In genomic region chr5:254322-254721, GRCh38 we compare ENCODE assay signal across 7 cellular contexts. TPM values are rescaled to one million over a fixed set of nuclear protein-coding genes. Genes with fewer than 3 reads are reported as not detected.
DNase-seq lines count a peak whose midpoint lies in the region; ATAC-seq, FAIRE-seq and TF ChIP-seq lines count a peak whose summit lies in the region.
"Not testable (repeated sequence)": the region's sequence is repeated elsewhere in the genome, so short reads cannot be mapped to it uniquely, and the experiment has no call there.

No MANE protein-coding gene starts in this region.

- H3K27ac ChIP-seq in Peyer's patch (peak overlapping the region in 3 of 4 donors; percentile 12 to 88 (median 58)), small intestine (ENCODE audit: low read depth in 1 of 2, low read length in 1 of 2) (peak overlapping the region; percentile 72 to 84)
- not testable (repeated sequence) for H3K27ac ChIP-seq in right cardiac atrium (ENCODE audit: low read length); aorta (ENCODE audit: low read depth in 1 of 2, low read length in 2 of 2)

- not testable (repeated sequence) for H3K4me3 ChIP-seq in Peyer's patch; right cardiac atrium (ENCODE audit: low read length); small intestine (ENCODE audit: low read depth in 1 of 2, low read length in 2 of 2); aorta (ENCODE audit: low read length in 2 of 2)

- H3K36me3 ChIP-seq in Peyer's patch, result peaks cover 0 to 60% (median 0%) of the 10 kb centered on the region in 3 donors
- H3K36me3 ChIP-seq in small intestine (ENCODE audit: control insufficient read depth in 2 of 2, insufficient read depth in 2 of 2, low read length in 2 of 2); aorta (ENCODE audit: control insufficient read depth in 1 of 2, insufficient read depth in 2 of 2, low read length in 1 of 2): not testable (repeated sequence)

- H3K27me3 ChIP-seq in Peyer's patch; right cardiac atrium (ENCODE audit: control insufficient read depth, insufficient read depth); small intestine (ENCODE audit: control insufficient read depth in 2 of 2, insufficient read depth in 2 of 2, low read length in 2 of 2); aorta (ENCODE audit: control insufficient read depth in 1 of 2, insufficient read depth in 2 of 2, low read length in 1 of 2): not testable (repeated sequence)

- not testable (repeated sequence) for H3K4me1 ChIP-seq in Peyer's patch; right cardiac atrium (ENCODE audit: control insufficient read depth, insufficient read depth, low read length); small intestine (ENCODE audit: control insufficient read depth in 2 of 2, insufficient read depth in 1 of 2, low read depth in 1 of 2, low read length in 1 of 2); aorta (ENCODE audit: control insufficient read depth in 1 of 2, insufficient read depth in 2 of 2, low read length in 2 of 2)

- H3K9me3 ChIP-seq in Peyer's patch; right cardiac atrium (ENCODE audit: control insufficient read depth, low read length); small intestine (ENCODE audit: control insufficient read depth, low read depth); aorta (ENCODE audit: control insufficient read depth, low read length): not testable (repeated sequence)

- intact Hi-C loops in right cardiac atrium (cut with DNase I); left colon (cut with DNase I, micrococcal nuclease); aorta (cut with DNase I): not testable (repeated sequence)

- DNase-seq in Peyer's patch; activated T-cell treated with anti-CD3 and anti-CD28 coated beads, Interleukin-2, amount 50 U/mL, for 24 hours; chondrocyte (ENCODE audit: low spot score); right cardiac atrium; left colon; small intestine; aorta: not testable (repeated sequence)

- not testable (repeated sequence) for H3K4me3 Mint-ChIP-seq in activated T-cell treated with anti-CD3 and anti-CD28 coated beads, Interleukin-2, amount 50 U/mL, for 24 hours; chondrocyte (ENCODE audit: unreplicated experiment)

- 96% methylated on average over 13 of the region's 15 CpGs for WGBS in right cardiac atrium
- WGBS in small intestine, 3 donors, result 85 to 95% (median 89%) methylated on average over 9 to 13 of the region's 15 CpGs
- WGBS in aorta, 2 donors, result 94% methylated on average over 11 to 14 of the region's 15 CpGs

- H3K4me1 Mint-ChIP-seq in activated T-cell treated with anti-CD3 and anti-CD28 coated beads, Interleukin-2, amount 50 U/mL, for 24 hours (ENCODE audit: low read depth); chondrocyte (ENCODE audit: low read depth): not testable (repeated sequence)

- not testable (repeated sequence) for H3K9me3 Mint-ChIP-seq in activated T-cell treated with anti-CD3 and anti-CD28 coated beads, Interleukin-2, amount 50 U/mL, for 24 hours; chondrocyte (ENCODE audit: low read depth)

- H3K27ac Mint-ChIP-seq in activated T-cell treated with anti-CD3 and anti-CD28 coated beads, Interleukin-2, amount 50 U/mL, for 24 hours, result peak overlapping the region; percentile 37
- peak overlapping the region; percentile 24 for H3K27ac Mint-ChIP-seq in chondrocyte (ENCODE audit: unreplicated experiment)

- H3K36me3 Mint-ChIP-seq in activated T-cell treated with anti-CD3 and anti-CD28 coated beads, Interleukin-2, amount 50 U/mL, for 24 hours (ENCODE audit: low read depth), result peaks cover 61% of the 10 kb centered on the region
- peaks cover 33% of the 10 kb centered on the region for H3K36me3 Mint-ChIP-seq in chondrocyte (ENCODE audit: low read depth)

- not testable (repeated sequence) for FAIRE-seq in small intestine (lab: Jason Lieb, UNC)

- ATAC-seq in right cardiac atrium (peak; percentile 34 to 58), left colon (peak; percentile 74), aorta (ENCODE audit: low FRiP score) (peak; percentile 29)

- TF ChIP-seq CTCF in Peyer's patch (IDR thresholded peaks at IDR 0.05); chondrocyte (IDR thresholded peaks at IDR 0.05): not testable (repeated sequence)

- TF ChIP-seq POLR2A in Peyer's patch (IDR thresholded peaks at IDR 0.05), result not testable (repeated sequence)

- not testable (repeated sequence) for H3K27me3 Mint-ChIP-seq in activated T-cell treated with anti-CD3 and anti-CD28 coated beads, Interleukin-2, amount 50 U/mL, for 24 hours; chondrocyte (ENCODE audit: low read depth)

RNA-seq across cellular contexts. Expression of gene PDCD6, which starts 17.1 kb away (rescaled TPM):
- total RNA-seq in Peyer's patch (100 to 1,000 TPM in 2 of 4 donors, 10 to 100 TPM in 2; 75.9 to 114 (median 96.0) TPM), chondrocyte (71.9 to 89.8 TPM (median 74.0 TPM) in 3 replicates), right cardiac atrium (10 to 100 TPM; 29.7 to 41.8 (median 36.7) TPM), left colon (100 to 1,000 TPM in 1 of 2 donors, 10 to 100 TPM in 1; 95.2 to 118 TPM), aorta (10 to 100 TPM; 58.6 to 63.5 TPM)
- polyA plus RNA-seq in right cardiac atrium (61.0 TPM), small intestine (100 to 1,000 TPM; 147 to 204 (median 202) TPM), aorta (10 to 100 TPM; 87.8 to 94.9 TPM)

RNA-seq across cellular contexts. Expression of gene SDHA, which starts 36.2 kb away (rescaled TPM):
- 100 to 1,000 TPM in 3 of 4 donors, 10 to 100 TPM in 1; 94.9 to 253 (median 207) TPM for total RNA-seq in Peyer's patch
- total RNA-seq in chondrocyte, result 79.7 to 95.5 TPM (median 81.5 TPM) in 3 replicates
- total RNA-seq in right cardiac atrium, result 100 to 1,000 TPM; 370 to 452 (median 422) TPM
- polyA plus RNA-seq in right cardiac atrium, result 605 TPM
- total RNA-seq in left colon, result 100 to 1,000 TPM; 331 to 370 TPM
- polyA plus RNA-seq in small intestine, result 100 to 1,000 TPM; 208 to 377 (median 327) TPM
- total RNA-seq in aorta, result 10 to 100 TPM; 73.5 to 89.4 TPM
- 10 to 100 TPM; 61.9 to 76.3 TPM for polyA plus RNA-seq in aorta

RNA-seq across cellular contexts. Expression of gene CCDC127, which starts 36.4 kb away (rescaled TPM):
- total RNA-seq in Peyer's patch (1 to 10 TPM; 4.1 to 9.0 (median 7.2) TPM), chondrocyte (8.0 to 10.4 TPM (median 9.6 TPM) in 3 replicates), right cardiac atrium (1 to 10 TPM; 8.1 to 9.8 (median 8.6) TPM), left colon (1 to 10 TPM; 3.7 to 3.8 TPM), aorta (1 to 10 TPM; 5.6 to 6.7 TPM)
- polyA plus RNA-seq in right cardiac atrium (6.1 TPM), small intestine (1 to 10 TPM; 1.3 to 3.1 (median 1.4) TPM), aorta (1 to 10 TPM; 2.1 to 2.9 TPM)
